ENCODE assay signal across 8 cellular contexts in genomic region chr15:90953947-90954711, GRCh38. TPM values are rescaled to one million over a fixed set of nuclear protein-coding genes. Genes with fewer than 3 reads are reported as not detected.
A peak's percentile ranks its signal among the peaks of the same experiment; 100 is the strongest.
DNase-seq lines count a peak whose midpoint lies in the region; ATAC-seq and TF ChIP-seq lines count a peak whose summit lies in the region.

No MANE protein-coding gene starts in this region.

- TF ChIP-seq CTCF in LNCaP clone FGC (IDR thresholded peaks at IDR 0.05; ENCODE audit: control insufficient read depth, extremely low read depth, insufficient read depth): no peak
- TF ChIP-seq CTCF in neural cell (IDR thresholded peaks at IDR 0.05; ENCODE audit: poor library complexity, severe bottlenecking): no peak

- no peaks in the 10 kb centered on the region for H3K27me3 ChIP-seq in BLaER1 treated with 17β-estradiol and CSF1 and Interleukin-3, amounts not matched to agents 10 nM and 100 nM
- H3K27me3 ChIP-seq in neural cell (ENCODE audit: insufficient read depth, low read depth, low read length): peaks cover 15% of the 10 kb centered on the region

- H3K4me3 ChIP-seq in BLaER1 treated with 17β-estradiol and CSF1 and Interleukin-3, amounts not matched to agents 10 nM and 100 nM: peak overlapping the region in 9 of 10 experiments; percentile 66 to 81 (median 76); a peak in 12 of 20 replicates
- H3K4me3 ChIP-seq in LNCaP clone FGC (ENCODE audit: low read depth, low read length): peak overlapping the region; percentile 68
- H3K4me3 ChIP-seq in neural cell (ENCODE audit: low read length): peak overlapping the region; percentile 87

- TF ChIP-seq EP300 in neural cell (conservative IDR thresholded peaks at IDR 0.05; ENCODE audit: poor library complexity, severe bottlenecking): no peak

- peaks cover 49 to 66% (median 63%) of the 10 kb centered on the region in 11 experiments for H3K36me3 ChIP-seq in BLaER1 treated with 17β-estradiol and CSF1 and Interleukin-3, amounts not matched to agents 10 nM and 100 nM
- H3K36me3 ChIP-seq in neural cell (ENCODE audit: insufficient read depth, low read length): no peaks in the 10 kb centered on the region

- H3K4me1 Mint-ChIP-seq in dendritic cell treated with granulocyte-macrophage colony-stimulating factor and Interleukin-4, amounts not matched to agents 40 ng/mL and 50 ng/mL, for 4 days (ENCODE audit: low read depth): peaks cover 39% of the 10 kb centered on the region

- H3K4me1 ChIP-seq in BLaER1 treated with 17β-estradiol and CSF1 and Interleukin-3, amounts not matched to agents 10 nM and 100 nM: peaks cover 25 to 55% (median 36%) of the 10 kb centered on the region in 10 experiments

- no peaks in the 10 kb centered on the region for H3K79me2 ChIP-seq in neural cell (replicated peaks; ENCODE audit: insufficient read depth, low read length)

- no peaks in the 10 kb centered on the region for H3K9me3 ChIP-seq in BLaER1 treated with 17β-estradiol and CSF1 and Interleukin-3, amounts not matched to agents 10 nM and 100 nM (replicated peaks in 1 of 11)
- H3K9me3 ChIP-seq in neural cell (ENCODE audit: low read length): no peaks in the 10 kb centered on the region

- intact Hi-C loops in dendritic cell treated with granulocyte-macrophage colony-stimulating factor and Interleukin-4, amounts not matched to agents 40 ng/mL and 50 ng/mL, for 4 days (cut with micrococcal nuclease): loop anchor here (2.0 to 10.0 kb wide), 2 partner anchors 41 to 321 kb away; partner anchors contain the start of gene PRC1

- no peaks in the 10 kb centered on the region for H3K9me2 ChIP-seq in neural cell (ENCODE audit: insufficient read depth, low read length)

- H4K20me1 ChIP-seq in BLaER1 treated with 17β-estradiol and CSF1 and Interleukin-3, amounts not matched to agents 10 nM and 100 nM: peaks cover 0 to 26% (median 9%) of the 10 kb centered on the region in 11 experiments; a peak in 11 of 22 replicates
- no peaks in the 10 kb centered on the region for H4K20me1 ChIP-seq in neural cell (ENCODE audit: insufficient read depth)

- no peak for ATAC-seq in GM19463 (IDR thresholded peaks at IDR 0.05; ENCODE audit: unreplicated experiment)

- H3K9me3 Mint-ChIP-seq in dendritic cell treated with granulocyte-macrophage colony-stimulating factor and Interleukin-4, amounts not matched to agents 40 ng/mL and 50 ng/mL, for 4 days: no peaks in the 10 kb centered on the region

- peak overlapping the region; percentile 88 for H3K4me3 Mint-ChIP-seq in dendritic cell treated with granulocyte-macrophage colony-stimulating factor and Interleukin-4, amounts not matched to agents 40 ng/mL and 50 ng/mL, for 4 days

- no peak for DNase-seq in LNCaP clone FGC (ENCODE audit: low read depth)
- no peak for DNase-seq in NCI-H69 (lab: John Stamatoyannopoulos, UW)
- DNase-seq in NCI-H1048 (lab: John Stamatoyannopoulos, UW): no peak
- no peak for DNase-seq in ACHN

- no peak for TF ChIP-seq RAD21 in neural cell (conservative IDR thresholded peaks at IDR 0.05)

- in situ Hi-C loops in ACHN (cut with HindIII; ENCODE audit: low pct_ligation_motif_present, low pct_unique_long_range_greater_than_20kb, low sequenced_read_pairs): no loop called here

- peak overlapping the region in 9 of 11 experiments; percentile 94 to 99 (median 97); a peak in 16 of 22 replicates for H3K27ac ChIP-seq in BLaER1 treated with 17β-estradiol and CSF1 and Interleukin-3, amounts not matched to agents 10 nM and 100 nM
- H3K27ac ChIP-seq in neural cell (ENCODE audit: low read length): no peak overlapping the region

- no peak overlapping the region for H2AFZ ChIP-seq in neural cell (ENCODE audit: low read depth, low read length)

- H3F3A ChIP-seq in neural cell (ENCODE audit: insufficient read depth, low read length, poor library complexity, severe bottlenecking): no peaks in the 10 kb centered on the region

- no peaks in the 10 kb centered on the region for H3K27me3 Mint-ChIP-seq in dendritic cell treated with granulocyte-macrophage colony-stimulating factor and Interleukin-4, amounts not matched to agents 40 ng/mL and 50 ng/mL, for 4 days

- peaks cover 65% of the 10 kb centered on the region for H3K36me3 Mint-ChIP-seq in dendritic cell treated with granulocyte-macrophage colony-stimulating factor and Interleukin-4, amounts not matched to agents 40 ng/mL and 50 ng/mL, for 4 days (ENCODE audit: low read depth)

- peak overlapping the region; percentile 84 to 97 (median 95); a peak in 21 of 22 replicates for H3K4me2 ChIP-seq in BLaER1 treated with 17β-estradiol and CSF1 and Interleukin-3, amounts not matched to agents 10 nM and 100 nM
- H3K4me2 ChIP-seq in neural cell (ENCODE audit: low read length): no peak overlapping the region

- peak overlapping the region in 8 of 11 experiments; percentile 89 to 96 (median 93); a peak in 10 of 22 replicates for H3K9ac ChIP-seq in BLaER1 treated with 17β-estradiol and CSF1 and Interleukin-3, amounts not matched to agents 10 nM and 100 nM
- no peak overlapping the region for H3K9ac ChIP-seq in neural cell (ENCODE audit: low read length)

- peak overlapping the region; percentile 98 for H3K27ac Mint-ChIP-seq in dendritic cell treated with granulocyte-macrophage colony-stimulating factor and Interleukin-4, amounts not matched to agents 40 ng/mL and 50 ng/mL, for 4 days

TF ChIP-seq in neural cell, 6 proteins besides CTCF, POLR2A, EP300 and RAD21:
- no peak for TF ChIP-seq POLR2AphosphoS5 (IDR thresholded peaks at IDR 0.05)
- TF ChIP-seq SMC3 (conservative IDR thresholded peaks at IDR 0.05; ENCODE audit: poor library complexity): no peak
- no peak for TF ChIP-seq TAF1 (IDR thresholded peaks at IDR 0.05; ENCODE audit: low read depth)
- no peak for TF ChIP-seq EZH2 (IDR thresholded peaks at IDR 0.05; ENCODE audit: borderline replicate concordance, insufficient read depth, low read length, poor library complexity, severe bottlenecking)
- no peak for TF ChIP-seq MXI1 (conservative IDR thresholded peaks at IDR 0.05; ENCODE audit: poor library complexity, severe bottlenecking)
- TF ChIP-seq REST (IDR thresholded peaks at IDR 0.05; ENCODE audit: borderline replicate concordance): no peak

RNA-seq across cellular contexts. Expression of gene RCCD1, which starts 0.6 kb away (rescaled TPM):
- polyA plus RNA-seq in neural cell: 4.5 and 8.2 TPM in 2 replicates
- 4.1 and 4.3 TPM in 2 replicates for polyA minus RNA-seq in neural cell

RNA-seq across cellular contexts. Expression of gene UNC45A, which starts 19.0 kb away (rescaled TPM):
- polyA plus RNA-seq in neural cell: 41.3 and 51.4 TPM in 2 replicates
- polyA minus RNA-seq in neural cell: 54.3 and 66.5 TPM in 2 replicates

RNA-seq across cellular contexts. Expression of gene HDDC3, which starts 21.8 kb away (rescaled TPM):
- 20.1 and 34.6 TPM in 2 replicates for polyA plus RNA-seq in neural cell
- polyA minus RNA-seq in neural cell: 21.3 and 23.4 TPM in 2 replicates

RNA-seq across cellular contexts. Expression of gene PRC1, which starts 40.2 kb away (rescaled TPM):
- polyA plus RNA-seq in neural cell: 17.8 and 18.2 TPM in 2 replicates
- 12.4 and 16.2 TPM in 2 replicates for polyA minus RNA-seq in neural cell

RNA-seq across cellular contexts. Expression of gene MAN2A2, which starts 51.0 kb away (rescaled TPM):
- polyA plus RNA-seq in neural cell: 59.8 and 102 TPM in 2 replicates
- 41.4 and 48.9 TPM in 2 replicates for polyA minus RNA-seq in neural cell
